Comparison of ENCODE assay signal across 8 cellular contexts in the genomic region with DNA sequence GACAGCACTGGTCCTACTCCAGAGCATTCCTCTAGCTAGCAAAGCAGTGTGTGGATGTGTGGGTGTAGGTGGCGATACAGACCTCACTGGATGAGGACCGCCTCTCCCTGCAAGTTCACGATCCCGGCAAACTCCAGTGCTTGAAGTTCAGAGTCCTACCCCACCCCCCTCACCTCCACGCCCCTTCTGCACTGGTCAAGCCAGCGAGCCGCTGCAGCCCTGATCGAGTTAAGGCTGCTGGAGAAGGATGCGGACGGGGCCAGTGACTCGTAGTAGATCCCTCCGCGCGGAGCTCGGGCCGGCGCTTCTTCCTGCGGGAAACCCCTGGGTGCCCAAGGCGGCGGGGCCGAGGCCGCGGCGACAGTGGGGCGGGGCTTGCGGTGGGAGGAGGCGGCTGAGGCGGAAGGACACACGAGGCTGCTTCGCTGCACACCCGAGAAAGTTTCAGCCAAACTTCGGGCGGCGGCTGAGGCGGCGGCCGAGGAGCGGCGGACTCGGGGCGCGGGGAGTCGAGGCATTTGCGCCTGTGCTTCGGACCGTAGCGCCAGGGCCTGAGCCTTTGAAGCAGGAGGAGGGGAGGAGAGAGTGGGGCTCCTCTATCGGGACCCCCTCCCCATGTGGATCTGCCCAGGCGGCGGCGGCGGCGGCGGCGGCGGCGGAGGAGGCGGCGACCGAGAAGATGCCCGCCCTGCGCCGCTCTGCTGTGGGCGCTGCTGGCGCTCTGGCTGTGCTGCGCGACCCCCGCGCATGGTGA.
DNase-seq lines count a peak whose midpoint lies in the region; ATAC-seq and TF ChIP-seq lines count a peak whose summit lies in the region.
"Not testable (repeated sequence)": the region's sequence is repeated elsewhere in the genome, so short reads cannot be mapped to it uniquely, and the experiment has no call there.

No MANE protein-coding gene starts in this region.

- H3K79me2 ChIP-seq in PC-3 (ENCODE audit: low read length): peaks cover 14% of the 10 kb centered on the region

- CTCF ChIA-PET in PC-3 (lab: Charles Lee): not testable (repeated sequence)

- peak; percentile 36 for TF ChIP-seq POLR2A in breast epithelium (IDR thresholded peaks at IDR 0.05)

- H2AFZ ChIP-seq in PC-3 (ENCODE audit: low read length): 0 out of 2 replicates have a peak overlapping the region, but pooled peaks have one; percentile 58

- peak overlapping the region in 2 of 11 experiments; percentile 34 to 45; a peak in 3 of 22 replicates for H3K4me2 ChIP-seq in BLaER1 treated with 17β-estradiol and CSF1 and Interleukin-3, amounts not matched to agents 10 nM and 100 nM
- H3K4me2 ChIP-seq in PC-3 (ENCODE audit: low read length): peak overlapping the region; percentile 47

- H3F3A ChIP-seq in PC-3 (ENCODE audit: low read length, unreplicated experiment): not testable (repeated sequence)

- not testable (repeated sequence) for H3K27me3 ChIP-seq in BLaER1 treated with 17β-estradiol and CSF1 and Interleukin-3, amounts not matched to agents 10 nM and 100 nM; PC-3 (ENCODE audit: low read length); breast epithelium

- DNase-seq in HS-5 (ENCODE audit: low read depth): peak; percentile 55
- peak; percentile 70 for DNase-seq in PC-3
- DNase-seq in activated CD4-positive, alpha-beta T cell treated with anti-CD3 and anti-CD28 coated beads, Interleukin-2, amount 50 U/mL, for 48 hours: peak; percentile 58 to 67
- DNase-seq in breast epithelium (ENCODE audit: low spot score in 2 of 2): peak; percentile 54 to 57
- DNase-seq in left ventricle myocardium superior: peak; percentile 82
- DNase-seq in nucleus accumbens (lab: John Stamatoyannopoulos, UW): peak in 48 of 56 donors; percentile 0 to 77 (median 25)
- peak; percentile 33 to 35 for DNase-seq in stimulated activated CD8-positive, alpha-beta memory T cell treated with anti-CD3 and anti-CD28 coated beads, Interleukin-2, amount 100 ng/mL, for 1 hour (ENCODE audit: low read depth in 2 of 2)

- not testable (repeated sequence) for H3K4me1 ChIP-seq in BLaER1 treated with 17β-estradiol and CSF1 and Interleukin-3, amounts not matched to agents 10 nM and 100 nM; PC-3 (ENCODE audit: insufficient read depth, low read length); breast epithelium

- peak overlapping the region; percentile 73 to 80 (median 78) for H3K9ac ChIP-seq in BLaER1 treated with 17β-estradiol and CSF1 and Interleukin-3, amounts not matched to agents 10 nM and 100 nM
- H3K9ac ChIP-seq in PC-3 (ENCODE audit: low read length): peak overlapping the region; percentile 49; the same call in 1 of the 2 replicates

- POLR2A ChIA-PET in PC-3 (lab: Charles Lee; ENCODE audit: unreplicated experiment): not testable (repeated sequence)

- peak overlapping the region; percentile 54 to 74 (median 63) for H3K4me3 ChIP-seq in BLaER1 treated with 17β-estradiol and CSF1 and Interleukin-3, amounts not matched to agents 10 nM and 100 nM
- H3K4me3 ChIP-seq in PC-3 (ENCODE audit: low read length) (peak overlapping the region; percentile 63), breast epithelium (peak overlapping the region; percentile 32 to 71 (median 48))

- BruUV-seq in PC-3 (replicated peaks; lab: Mats Ljungman, UMichigan): not testable (repeated sequence)

- H3K9me2 ChIP-seq in PC-3 (replicated peaks; ENCODE audit: low read length): not testable (repeated sequence)

- intact Hi-C loops in PC-3 (cut with micrococcal nuclease); breast epithelium (cut with DNase I; ENCODE audit: low total_unique reads); left ventricle myocardium superior (cut with micrococcal nuclease): not testable (repeated sequence)

- peak overlapping the region; percentile 42 to 79 (median 69); a peak in 19 of 22 replicates for H3K27ac ChIP-seq in BLaER1 treated with 17β-estradiol and CSF1 and Interleukin-3, amounts not matched to agents 10 nM and 100 nM
- H3K27ac ChIP-seq in PC-3 (ENCODE audit: low read length): not testable (repeated sequence)
- peak overlapping the region; percentile 66 to 88 for H3K27ac ChIP-seq in breast epithelium

- not testable (repeated sequence) for H3K36me3 ChIP-seq in BLaER1 treated with 17β-estradiol and CSF1 and Interleukin-3, amounts not matched to agents 10 nM and 100 nM; PC-3 (ENCODE audit: low read depth, low read length); breast epithelium

- peak; percentile 96 for ATAC-seq in PC-3
- peak; percentile 96 for ATAC-seq in left ventricle myocardium superior

- H4K20me1 ChIP-seq in BLaER1 treated with 17β-estradiol and CSF1 and Interleukin-3, amounts not matched to agents 10 nM and 100 nM; PC-3 (ENCODE audit: low read length): not testable (repeated sequence)

- TF ChIP-seq CTCF in PC-3 (conservative IDR thresholded peaks at IDR 0.05; ENCODE audit: low read depth, low read length); breast epithelium (IDR thresholded peaks at IDR 0.05): not testable (repeated sequence)

- H3K9me3 ChIP-seq in BLaER1 treated with 17β-estradiol and CSF1 and Interleukin-3, amounts not matched to agents 10 nM and 100 nM (replicated peaks in 1 of 11); PC-3 (ENCODE audit: low read length); breast epithelium: not testable (repeated sequence)

Comparison
In these comparisons a context has a peak if more than half of its experiments do, and no peak if none do; other contexts are left out.
1. DNase-seq: peak in every context shown above with its lines; median percentile 82 in left ventricle myocardium superior; 70 in PC-3; 62 in activated CD4-positive, alpha-beta T cell treated with anti-CD3 and anti-CD28 coated beads, Interleukin-2, amount 50 U/mL, for 48 hours; 56 in breast epithelium; 55 in HS-5; 34 in stimulated activated CD8-positive, alpha-beta memory T cell treated with anti-CD3 and anti-CD28 coated beads, Interleukin-2, amount 100 ng/mL, for 1 hour; 25 in nucleus accumbens.